ENCODE assay signal across 1 cellular context in the genomic region with DNA sequence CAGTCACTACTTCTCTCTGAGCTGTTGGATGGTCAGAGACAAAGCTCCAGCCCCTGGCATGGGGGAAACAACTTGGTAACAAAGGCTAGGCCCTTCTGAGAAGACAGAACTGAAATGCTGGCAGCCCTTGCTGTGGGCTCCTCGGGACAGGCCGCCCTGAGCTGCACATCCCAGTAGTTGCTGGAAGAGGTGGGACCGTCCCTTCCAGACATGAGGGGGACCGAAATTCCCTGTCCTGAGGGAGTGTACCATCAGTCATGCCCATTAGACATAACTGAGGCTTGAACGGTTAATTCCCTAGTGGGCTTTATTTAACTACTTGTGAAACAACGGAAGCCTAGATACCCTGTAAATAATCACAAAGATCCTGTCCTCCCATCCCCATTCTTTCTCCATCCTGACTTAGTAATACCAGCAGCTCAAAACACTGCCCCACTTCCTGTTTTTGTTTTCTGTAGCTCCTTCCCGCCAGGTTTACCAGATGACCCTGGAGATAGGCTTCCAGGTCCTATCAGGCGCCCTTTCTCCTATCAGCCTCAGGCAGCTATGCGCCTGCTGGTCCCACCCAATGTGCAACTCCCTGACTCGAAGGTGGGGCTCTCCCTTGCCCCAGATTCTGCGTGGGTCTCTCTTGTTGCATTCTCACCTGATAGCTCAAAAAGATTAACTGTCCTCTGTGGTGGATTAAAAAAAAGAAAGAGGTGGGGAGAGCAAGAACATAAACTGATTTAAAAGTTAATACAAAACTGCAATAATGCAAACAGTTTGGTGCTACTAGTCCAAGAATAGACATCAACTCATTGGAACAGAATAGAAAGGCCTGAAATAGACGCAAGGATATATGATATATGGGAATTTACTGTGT.
TF ChIP-seq lines count a peak whose summit lies in the region.

No MANE protein-coding gene starts in this region.

TF ChIP-seq in HepG2, 621 proteins besides CTCF, POLR2A, EP300 and RAD21 (continues in another document):
- peak; percentile 26; the same call in 1 of the 2 replicates for TF ChIP-seq SAP130 (CRISPR knock-in tag; IDR thresholded peaks at IDR 0.05; ENCODE audit: low read depth)
- no peak for TF ChIP-seq ZNF589 (CRISPR knock-in tag; conservative IDR thresholded peaks at IDR 0.05)
- no peak for TF ChIP-seq ZNF317 (CRISPR knock-in tag; IDR thresholded peaks at IDR 0.05)
- TF ChIP-seq NR2F6 (IDR thresholded peaks at IDR 0.05), result no peak
- no peak; the same call in 1 of the 2 replicates for TF ChIP-seq NR2F6 (CRISPR knock-in tag; IDR thresholded peaks at IDR 0.05)
- TF ChIP-seq ZUFSP (CRISPR knock-in tag; IDR thresholded peaks at IDR 0.05; ENCODE audit: borderline replicate concordance), result no peak
- TF ChIP-seq ZNF558 (CRISPR knock-in tag; IDR thresholded peaks at IDR 0.05; ENCODE audit: borderline replicate concordance), result no peak
- TF ChIP-seq CENPX (CRISPR knock-in tag; IDR thresholded peaks at IDR 0.05), result no peak
- no peak for TF ChIP-seq BRCA1 (CRISPR knock-in tag; IDR thresholded peaks at IDR 0.05)
- TF ChIP-seq ZNF3 (CRISPR knock-in tag; IDR thresholded peaks at IDR 0.05), result no peak
- no peak for TF ChIP-seq NRL (CRISPR knock-in tag; IDR thresholded peaks at IDR 0.05; ENCODE audit: borderline replicate concordance)
- TF ChIP-seq, protein P1, sequence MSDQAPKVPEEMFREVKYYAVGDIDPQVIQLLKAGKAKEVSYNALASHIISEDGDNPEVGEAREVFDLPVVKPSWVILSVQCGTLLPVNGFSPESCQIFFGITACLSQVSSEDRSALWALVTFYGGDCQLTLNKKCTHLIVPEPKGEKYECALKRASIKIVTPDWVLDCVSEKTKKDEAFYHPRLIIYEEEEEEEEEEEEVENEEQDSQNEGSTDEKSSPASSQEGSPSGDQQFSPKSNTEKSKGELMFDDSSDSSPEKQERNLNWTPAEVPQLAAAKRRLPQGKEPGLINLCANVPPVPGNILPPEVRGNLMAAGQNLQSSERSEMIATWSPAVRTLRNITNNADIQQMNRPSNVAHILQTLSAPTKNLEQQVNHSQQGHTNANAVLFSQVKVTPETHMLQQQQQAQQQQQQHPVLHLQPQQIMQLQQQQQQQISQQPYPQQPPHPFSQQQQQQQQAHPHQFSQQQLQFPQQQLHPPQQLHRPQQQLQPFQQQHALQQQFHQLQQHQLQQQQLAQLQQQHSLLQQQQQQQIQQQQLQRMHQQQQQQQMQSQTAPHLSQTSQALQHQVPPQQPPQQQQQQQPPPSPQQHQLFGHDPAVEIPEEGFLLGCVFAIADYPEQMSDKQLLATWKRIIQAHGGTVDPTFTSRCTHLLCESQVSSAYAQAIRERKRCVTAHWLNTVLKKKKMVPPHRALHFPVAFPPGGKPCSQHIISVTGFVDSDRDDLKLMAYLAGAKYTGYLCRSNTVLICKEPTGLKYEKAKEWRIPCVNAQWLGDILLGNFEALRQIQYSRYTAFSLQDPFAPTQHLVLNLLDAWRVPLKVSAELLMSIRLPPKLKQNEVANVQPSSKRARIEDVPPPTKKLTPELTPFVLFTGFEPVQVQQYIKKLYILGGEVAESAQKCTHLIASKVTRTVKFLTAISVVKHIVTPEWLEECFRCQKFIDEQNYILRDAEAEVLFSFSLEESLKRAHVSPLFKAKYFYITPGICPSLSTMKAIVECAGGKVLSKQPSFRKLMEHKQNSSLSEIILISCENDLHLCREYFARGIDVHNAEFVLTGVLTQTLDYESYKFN (CRISPR knock-in tag; conservative IDR thresholded peaks at IDR 0.05), result peak; percentile 54
- TF ChIP-seq ZMYM3 (CRISPR knock-in tag; IDR thresholded peaks at IDR 0.05), result no peak
- TF ChIP-seq, protein P2, sequence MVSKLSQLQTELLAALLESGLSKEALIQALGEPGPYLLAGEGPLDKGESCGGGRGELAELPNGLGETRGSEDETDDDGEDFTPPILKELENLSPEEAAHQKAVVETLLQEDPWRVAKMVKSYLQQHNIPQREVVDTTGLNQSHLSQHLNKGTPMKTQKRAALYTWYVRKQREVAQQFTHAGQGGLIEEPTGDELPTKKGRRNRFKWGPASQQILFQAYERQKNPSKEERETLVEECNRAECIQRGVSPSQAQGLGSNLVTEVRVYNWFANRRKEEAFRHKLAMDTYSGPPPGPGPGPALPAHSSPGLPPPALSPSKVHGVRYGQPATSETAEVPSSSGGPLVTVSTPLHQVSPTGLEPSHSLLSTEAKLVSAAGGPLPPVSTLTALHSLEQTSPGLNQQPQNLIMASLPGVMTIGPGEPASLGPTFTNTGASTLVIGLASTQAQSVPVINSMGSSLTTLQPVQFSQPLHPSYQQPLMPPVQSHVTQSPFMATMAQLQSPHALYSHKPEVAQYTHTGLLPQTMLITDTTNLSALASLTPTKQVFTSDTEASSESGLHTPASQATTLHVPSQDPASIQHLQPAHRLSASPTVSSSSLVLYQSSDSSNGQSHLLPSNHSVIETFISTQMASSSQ (IDR thresholded peaks at IDR 0.05; ENCODE audit: low read depth), result no peak
- TF ChIP-seq, protein P2 (CRISPR knock-in tag; IDR thresholded peaks at IDR 0.05; ENCODE audit: borderline replicate concordance), result no peak
- TF ChIP-seq ZSCAN9 (CRISPR knock-in tag; IDR thresholded peaks at IDR 0.05; ENCODE audit: borderline replicate concordance), result no peak
- TF ChIP-seq, protein P3, sequence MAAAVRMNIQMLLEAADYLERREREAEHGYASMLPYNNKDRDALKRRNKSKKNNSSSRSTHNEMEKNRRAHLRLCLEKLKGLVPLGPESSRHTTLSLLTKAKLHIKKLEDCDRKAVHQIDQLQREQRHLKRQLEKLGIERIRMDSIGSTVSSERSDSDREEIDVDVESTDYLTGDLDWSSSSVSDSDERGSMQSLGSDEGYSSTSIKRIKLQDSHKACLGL (CRISPR knock-in tag; IDR thresholded peaks at IDR 0.05), result no peak
- TF ChIP-seq PBX3 (CRISPR knock-in tag; IDR thresholded peaks at IDR 0.05; ENCODE audit: borderline replicate concordance), result no peak
- no peak for TF ChIP-seq SNAPC2 (CRISPR knock-in tag; IDR thresholded peaks at IDR 0.05)
- TF ChIP-seq NFAT5 (CRISPR knock-in tag; IDR thresholded peaks at IDR 0.05), result no peak
- TF ChIP-seq, protein P4, sequence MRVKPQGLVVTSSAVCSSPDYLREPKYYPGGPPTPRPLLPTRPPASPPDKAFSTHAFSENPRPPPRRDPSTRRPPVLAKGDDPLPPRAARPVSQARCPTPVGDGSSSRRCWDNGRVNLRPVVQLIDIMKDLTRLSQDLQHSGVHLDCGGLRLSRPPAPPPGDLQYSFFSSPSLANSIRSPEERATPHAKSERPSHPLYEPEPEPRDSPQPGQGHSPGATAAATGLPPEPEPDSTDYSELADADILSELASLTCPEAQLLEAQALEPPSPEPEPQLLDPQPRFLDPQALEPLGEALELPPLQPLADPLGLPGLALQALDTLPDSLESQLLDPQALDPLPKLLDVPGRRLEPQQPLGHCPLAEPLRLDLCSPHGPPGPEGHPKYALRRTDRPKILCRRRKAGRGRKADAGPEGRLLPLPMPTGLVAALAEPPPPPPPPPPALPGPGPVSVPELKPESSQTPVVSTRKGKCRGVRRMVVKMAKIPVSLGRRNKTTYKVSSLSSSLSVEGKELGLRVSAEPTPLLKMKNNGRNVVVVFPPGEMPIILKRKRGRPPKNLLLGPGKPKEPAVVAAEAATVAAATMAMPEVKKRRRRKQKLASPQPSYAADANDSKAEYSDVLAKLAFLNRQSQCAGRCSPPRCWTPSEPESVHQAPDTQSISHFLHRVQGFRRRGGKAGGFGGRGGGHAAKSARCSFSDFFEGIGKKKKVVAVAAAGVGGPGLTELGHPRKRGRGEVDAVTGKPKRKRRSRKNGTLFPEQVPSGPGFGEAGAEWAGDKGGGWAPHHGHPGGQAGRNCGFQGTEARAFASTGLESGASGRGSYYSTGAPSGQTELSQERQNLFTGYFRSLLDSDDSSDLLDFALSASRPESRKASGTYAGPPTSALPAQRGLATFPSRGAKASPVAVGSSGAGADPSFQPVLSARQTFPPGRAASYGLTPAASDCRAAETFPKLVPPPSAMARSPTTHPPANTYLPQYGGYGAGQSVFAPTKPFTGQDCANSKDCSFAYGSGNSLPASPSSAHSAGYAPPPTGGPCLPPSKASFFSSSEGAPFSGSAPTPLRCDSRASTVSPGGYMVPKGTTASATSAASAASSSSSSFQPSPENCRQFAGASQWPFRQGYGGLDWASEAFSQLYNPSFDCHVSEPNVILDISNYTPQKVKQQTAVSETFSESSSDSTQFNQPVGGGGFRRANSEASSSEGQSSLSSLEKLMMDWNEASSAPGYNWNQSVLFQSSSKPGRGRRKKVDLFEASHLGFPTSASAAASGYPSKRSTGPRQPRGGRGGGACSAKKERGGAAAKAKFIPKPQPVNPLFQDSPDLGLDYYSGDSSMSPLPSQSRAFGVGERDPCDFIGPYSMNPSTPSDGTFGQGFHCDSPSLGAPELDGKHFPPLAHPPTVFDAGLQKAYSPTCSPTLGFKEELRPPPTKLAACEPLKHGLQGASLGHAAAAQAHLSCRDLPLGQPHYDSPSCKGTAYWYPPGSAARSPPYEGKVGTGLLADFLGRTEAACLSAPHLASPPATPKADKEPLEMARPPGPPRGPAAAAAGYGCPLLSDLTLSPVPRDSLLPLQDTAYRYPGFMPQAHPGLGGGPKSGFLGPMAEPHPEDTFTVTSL (CRISPR knock-in tag; IDR thresholded peaks at IDR 0.05; ENCODE audit: borderline replicate concordance), result peak; percentile 54; the same call in 1 of the 2 replicates
- no peak for TF ChIP-seq PHF8 (CRISPR knock-in tag; IDR thresholded peaks at IDR 0.05)
- no peak for TF ChIP-seq IRF9 (CRISPR knock-in tag; IDR thresholded peaks at IDR 0.05; ENCODE audit: borderline replicate concordance)
- no peak for TF ChIP-seq GABPA (IDR thresholded peaks at IDR 0.05; ENCODE audit: low read depth, low read length)
- TF ChIP-seq GABPA (CRISPR knock-in tag; IDR thresholded peaks at IDR 0.05; ENCODE audit: low read depth), result peak; percentile 80
